Comparison of ENCODE assay signal across 8 cellular contexts in genomic region chr21:45542242-45542666, GRCh38. TPM values are rescaled to one million over a fixed set of nuclear protein-coding genes. Genes with fewer than 3 reads are reported as not detected.
A peak's percentile ranks its signal among the peaks of the same experiment; 100 is the strongest.
DNase-seq lines count a peak whose midpoint lies in the region; FAIRE-seq and TF ChIP-seq lines count a peak whose summit lies in the region.

Gene SLC19A1 (minus strand): TSS chr21:45542440. CDS start chr21:45537959, 4,481 bp downstream.

- H3K23ac ChIP-seq in H1 (ENCODE audit: insufficient read length) (no peak within 1 kb of the TSS), mesendoderm (ENCODE audit: low read length) (peak within 1 kb of the TSS; percentile 66)

- H3K14ac ChIP-seq in H1 (ENCODE audit: insufficient read length): peak within 1 kb of the TSS; percentile 71

- H3K4ac ChIP-seq in H1 (replicated peaks; ENCODE audit: insufficient read length, low read depth, low read length): peak within 1 kb of the TSS; percentile 38
- H3K4ac ChIP-seq in mesendoderm (ENCODE audit: low read depth, low read length): peak within 1 kb of the TSS; percentile 77

- H3K4me1 Mint-ChIP-seq in HFFc6 (ENCODE audit: low read depth): no peaks in the 10 kb centered on the region
- peaks cover 20% of the 10 kb centered on the region for H3K4me1 Mint-ChIP-seq in activated CD4-positive, alpha-beta memory T cell treated with anti-CD3 and anti-CD28 coated beads, Interleukin-2, amount 10 ng/mL, durations not matched to agents 7 days and 5 days

- H2AFZ ChIP-seq in H1 (ENCODE audit: low read length): no peak within 1 kb of the TSS

- H4K8ac ChIP-seq in H1 (ENCODE audit: extremely low read depth, insufficient read depth, low read length) (peak within 1 kb of the TSS; percentile 93), mesendoderm (ENCODE audit: low read depth, low read length) (no peak within 1 kb of the TSS)

- H3K4me1 ChIP-seq in H1 (replicated peaks in 1 of 4; ENCODE audit: control insufficient read depth in 3 of 4, insufficient read depth in 4 of 4, low read length in 3 of 4) (peaks cover 0 to 15% (median 9%) of the 10 kb centered on the region in 4 experiments; a peak in 4 of 7 replicates), mesendoderm (ENCODE audit: control insufficient read depth, low read depth, low read length) (peaks cover 2% of the 10 kb centered on the region)

- H3K27me3 ChIP-seq in H1 (replicated peaks in 1 of 4; ENCODE audit: control insufficient read depth in 3 of 4, extremely low read depth in 1 of 4, insufficient read depth in 3 of 4, low read length in 3 of 4): no peaks in the 10 kb centered on the region; a peak in 1 of 7 replicates
- H3K27me3 ChIP-seq in mesendoderm (ENCODE audit: insufficient read depth, low read length, poor library complexity): no peaks in the 10 kb centered on the region

- H3K9me3 ChIP-seq in H1 (ENCODE audit: insufficient read depth in 2 of 2, low read depth in 1 of 2, low read length in 1 of 2): no peaks in the 10 kb centered on the region

- no peaks in the 10 kb centered on the region for H3K36me3 Mint-ChIP-seq in HFFc6 (ENCODE audit: low read depth)
- H3K36me3 Mint-ChIP-seq in activated CD4-positive, alpha-beta memory T cell treated with anti-CD3 and anti-CD28 coated beads, Interleukin-2, amount 10 ng/mL, durations not matched to agents 7 days and 5 days (ENCODE audit: low read depth): no peaks in the 10 kb centered on the region

- H4K5ac ChIP-seq in H1 (ENCODE audit: insufficient read length, low read depth, low read length) (peak within 1 kb of the TSS; percentile 66), mesendoderm (ENCODE audit: low read length) (no peak within 1 kb of the TSS)

- H3K9ac ChIP-seq in H1 (replicated peaks in 1 of 4; ENCODE audit: extremely low read depth in 1 of 4, low read depth in 3 of 4, low read length in 3 of 4) (peak within 1 kb of the TSS in 2 of 4 experiments; percentile 48 to 59; a peak in 4 of 7 replicates), mesendoderm (ENCODE audit: low read length) (peak within 1 kb of the TSS; percentile 82)

- peak within 1 kb of the TSS; percentile 46 for H3K56ac ChIP-seq in H1 (replicated peaks; ENCODE audit: insufficient read length, low read depth, low read length)
- peak within 1 kb of the TSS; percentile 90 for H3K56ac ChIP-seq in mesendoderm (ENCODE audit: low read length)

- peak within 1 kb of the TSS; percentile 74 for H3K4me3 Mint-ChIP-seq in HFFc6
- peak within 1 kb of the TSS; percentile 65 for H3K4me3 Mint-ChIP-seq in activated CD4-positive, alpha-beta memory T cell treated with anti-CD3 and anti-CD28 coated beads, Interleukin-2, amount 10 ng/mL, durations not matched to agents 7 days and 5 days

- H3K36me3 ChIP-seq in H1 (ENCODE audit: control insufficient read depth in 2 of 4, insufficient read depth in 4 of 4, low read length in 3 of 4): peaks cover 0 to 2% (median 0%) of the 10 kb centered on the region in 4 experiments; a peak in 1 of 8 replicates
- no peaks in the 10 kb centered on the region for H3K36me3 ChIP-seq in mesendoderm (ENCODE audit: control insufficient read depth, insufficient read depth, low read length)

- TF ChIP-seq CTCF in GM12872 (IDR thresholded peaks at IDR 0.05; ENCODE audit: insufficient read depth, low read depth, low read length) (peak; percentile 37; the same call in 1 of the 3 replicates), HFFc6 (IDR thresholded peaks at IDR 0.05) (peak; percentile 66), H1 (IDR thresholded peaks at IDR 0.05; ENCODE audit: control extremely low read depth in 1 of 3, insufficient read depth in 1 of 3, low read depth in 1 of 3, low read length in 3 of 3) (peak in 1 of 3 experiments; percentile 29; a peak in 2 of 4 replicates)

- CTCF ChIA-PET in activated CD4-positive, alpha-beta memory T cell treated with anti-CD3 and anti-CD28 coated beads, Interleukin-2, amount 10 ng/mL, durations not matched to agents 7 days and 5 days (lab: Charles Lee): no interaction called here
- CTCF ChIA-PET in H1 (lab: Charles Lee; ENCODE audit: partially characterized antibody): no interaction called here

- H2BK15ac ChIP-seq in H1 (ENCODE audit: low read length) (peak within 1 kb of the TSS; percentile 46; the same call in 1 of the 2 replicates), mesendoderm (replicated peaks; ENCODE audit: low read depth) (no peak within 1 kb of the TSS)

- no peak for TF ChIP-seq EP300 in H1 (IDR thresholded peaks at IDR 0.05; ENCODE audit: borderline replicate concordance in 1 of 2, low read depth in 2 of 2, low read length in 2 of 2)

- H3K4me2 ChIP-seq in H1 (ENCODE audit: insufficient read depth in 1 of 2, low read depth in 2 of 2, low read length in 2 of 2) (peak within 1 kb of the TSS; percentile 56 to 88), mesendoderm (ENCODE audit: low read length) (peak within 1 kb of the TSS; percentile 74)

- no peak within 1 kb of the TSS for H2BK120ac ChIP-seq in H1 (replicated peaks; ENCODE audit: low read depth, low read length)
- no peak within 1 kb of the TSS for H2BK120ac ChIP-seq in mesendoderm (ENCODE audit: low read depth, low read length)

- no peak for DNase-seq in HFFc6
- DNase-seq in NCI-H226: peak; percentile 32
- peak; percentile 80 for DNase-seq in activated CD4-positive, alpha-beta memory T cell treated with anti-CD3 and anti-CD28 coated beads, Interleukin-2, amount 10 ng/mL, durations not matched to agents 7 days and 5 days
- peak in 1 of 2 experiments; percentile 71 for DNase-seq in H1 (ENCODE audit: low read depth in 1 of 2, low spot score in 2 of 2)
- DNase-seq in mesendoderm: peak; percentile 37
- DNase-seq in stimulated activated CD8-positive, alpha-beta memory T cell treated with anti-CD3 and anti-CD28 coated beads, Interleukin-15, amount 100 ng/mL, for 48 hours (ENCODE audit: low read depth in 2 of 2): peak; percentile 61 to 69
- no peak for DNase-seq in retina

- no peak within 1 kb of the TSS for H2BK12ac ChIP-seq in H1 (ENCODE audit: low read depth, low read length)

- no peak within 1 kb of the TSS for H3K27ac ChIP-seq in H1 (ENCODE audit: low read depth, low read length)
- no peak within 1 kb of the TSS for H3K27ac ChIP-seq in mesendoderm (ENCODE audit: low read depth, low read length)

- H2AK5ac ChIP-seq in H1 (ENCODE audit: low read depth, low read length) (peak within 1 kb of the TSS; percentile 53; the same call in 1 of the 2 replicates), mesendoderm (ENCODE audit: low read length) (peak within 1 kb of the TSS; percentile 58)

- H2BK5ac ChIP-seq in H1 (ENCODE audit: low read depth, low read length): no peak within 1 kb of the TSS
- H2BK5ac ChIP-seq in mesendoderm (ENCODE audit: low read length): no peak within 1 kb of the TSS

- H3K79me1 ChIP-seq in H1 (ENCODE audit: low read depth, low read length) (peaks cover 5% of the 10 kb centered on the region), mesendoderm (ENCODE audit: low read length) (peaks cover 4% of the 10 kb centered on the region)

- H3K23me2 ChIP-seq in H1 (ENCODE audit: low read depth, low read length): peaks cover 6% of the 10 kb centered on the region; the same call in 1 of the 2 replicates

- peak within 1 kb of the TSS; percentile 21; the same call in 1 of the 2 replicates for H3K27ac Mint-ChIP-seq in HFFc6
- H3K27ac Mint-ChIP-seq in activated CD4-positive, alpha-beta memory T cell treated with anti-CD3 and anti-CD28 coated beads, Interleukin-2, amount 10 ng/mL, durations not matched to agents 7 days and 5 days: peak within 1 kb of the TSS; percentile 65

- H4K20me1 ChIP-seq in H1 (replicated peaks in 1 of 2; ENCODE audit: control insufficient read depth in 1 of 2, insufficient read depth in 2 of 2, low read length in 2 of 2): peaks cover 3 to 10% of the 10 kb centered on the region in 2 experiments

- no peak for FAIRE-seq in H1 (lab: Jason Lieb, UNC)

- no peaks in the 10 kb centered on the region for H3K9me3 Mint-ChIP-seq in HFFc6
- no peaks in the 10 kb centered on the region for H3K9me3 Mint-ChIP-seq in activated CD4-positive, alpha-beta memory T cell treated with anti-CD3 and anti-CD28 coated beads, Interleukin-2, amount 10 ng/mL, durations not matched to agents 7 days and 5 days

- H3K4me3 ChIP-seq in H1 (ENCODE audit: extremely low read depth in 1 of 4, insufficient read depth in 2 of 4, low read depth in 3 of 4, low read length in 4 of 4): peak within 1 kb of the TSS; percentile 47 to 71 (median 53)
- peak within 1 kb of the TSS; percentile 53 for H3K4me3 ChIP-seq in mesendoderm (ENCODE audit: low read length)

- peak within 1 kb of the TSS; percentile 54 for H4K91ac ChIP-seq in H1 (replicated peaks; ENCODE audit: insufficient read length, low read length)

- H3K27me3 Mint-ChIP-seq in HFFc6 (ENCODE audit: insufficient read depth): peaks cover 3% of the 10 kb centered on the region
- no peaks in the 10 kb centered on the region for H3K27me3 Mint-ChIP-seq in activated CD4-positive, alpha-beta memory T cell treated with anti-CD3 and anti-CD28 coated beads, Interleukin-2, amount 10 ng/mL, durations not matched to agents 7 days and 5 days

- WGBS in H1 (ENCODE audit: extremely low coverage in 1 of 2, insufficient coverage in 1 of 2, insufficient read length in 1 of 2, insufficient replicate concordance in 2 of 2, low coverage in 1 of 2, low lambda C conversion rate in 2 of 2, missing lambda C conversion rate in 1 of 2), 2 experiments: no CpG with 5 or more reads among the region's 59 CpGs
- WGBS in mesendoderm (ENCODE audit: extremely low coverage, insufficient coverage, low lambda C conversion rate): no CpG with 5 or more reads among the region's 59 CpGs

- no peak within 1 kb of the TSS for H2BK20ac ChIP-seq in H1 (ENCODE audit: low read length)

- POLR2A ChIA-PET in activated CD4-positive, alpha-beta memory T cell treated with anti-CD3 and anti-CD28 coated beads, Interleukin-2, amount 10 ng/mL, durations not matched to agents 7 days and 5 days (lab: Charles Lee): no interaction called here
- POLR2A ChIA-PET in H1 (lab: Charles Lee; ENCODE audit: partially characterized antibody): interaction anchor here (1.0 kb wide), 1 partner anchor 14 kb away, joined by 3 read pairs; no protein-coding TSS in a partner anchor

- peaks cover 0 to 31% of the 10 kb centered on the region in 2 experiments; a peak in 2 of 4 replicates for H3K79me2 ChIP-seq in H1 (ENCODE audit: control insufficient read depth in 1 of 2, insufficient read depth in 2 of 2, low read length in 2 of 2)
- peaks cover 18% of the 10 kb centered on the region for H3K79me2 ChIP-seq in mesendoderm (ENCODE audit: control insufficient read depth, insufficient read depth, low read length)

- no peak for TF ChIP-seq RAD21 in H1 (IDR thresholded peaks at IDR 0.05 in 1 of 2, conservative IDR thresholded peaks at IDR 0.05 in 1 of 2; ENCODE audit: low read depth in 2 of 2, low read length in 2 of 2)

- H3K18ac ChIP-seq in H1 (ENCODE audit: extremely low read depth, low read length): 0 out of 2 replicates have a peak within 1 kb of the TSS, but pooled peaks have one; percentile 7
- H3K18ac ChIP-seq in mesendoderm (ENCODE audit: low read length): peak within 1 kb of the TSS; percentile 33

- no peak for TF ChIP-seq POLR2A in H1 (IDR thresholded peaks at IDR 0.05; ENCODE audit: control extremely low read depth in 1 of 2, low read depth in 2 of 2, low read length in 2 of 2)

RNA-seq across cellular contexts. Expression of gene SLC19A1, which starts in this region (rescaled TPM):
- 10 to 100 TPM; 12.3 to 15.9 (median 14.6) TPM for total RNA-seq in HFFc6 (2021; fragmentation: NEBNext Ultra II Directional; extraction: Animal tissue kit (Norgen Biotek cat#: 25700))
- total RNA-seq in activated CD4-positive, alpha-beta memory T cell treated with anti-CD3 and anti-CD28 coated beads, Interleukin-2, amount 10 ng/mL, durations not matched to agents 7 days and 5 days: 10 to 100 TPM; 30.0 to 31.2 TPM
- 31.6 and 33.5 TPM in 2 replicates for total RNA-seq in H1 (2021; fragmentation: NEBNext Ultra II Directional; extraction: Animal tissue kit (Norgen Biotek cat#: 25700))
- polyA plus RNA-seq in H1 (2011; rRNA removed): 43.8 and 48.3 TPM in 2 replicates
- 22.7 TPM for polyA plus RNA-seq in H1 (2011; cell fraction: cytosol; rRNA removed)
- 47.4 TPM for polyA plus RNA-seq in H1 (2011; cell fraction: nucleus; rRNA removed)
- 47.5 to 77.8 TPM (median 65.6 TPM) in 4 replicates for polyA plus RNA-seq in H1 (2012, experiment 1 of 2)
- 70.7 TPM for polyA plus RNA-seq in H1 (2012, experiment 2 of 2)
- 40.9 TPM for polyA plus RNA-seq in H1 (2013, experiment 1 of 2)
- 42.0 TPM for polyA plus RNA-seq in H1 (2013, experiment 2 of 2)
- polyA minus RNA-seq in H1 (2011; rRNA and poly(A)+ RNA removed): 12.0 and 29.3 TPM in 2 replicates
- polyA minus RNA-seq in H1 (2011; cell fraction: cytosol; rRNA and poly(A)+ RNA removed): 17.7 TPM
- 18.7 TPM for polyA minus RNA-seq in H1 (2011; cell fraction: nucleus; rRNA and poly(A)+ RNA removed)
- polyA plus RNA-seq in mesendoderm (2013, experiment 1 of 2): 26.2 TPM
- 27.0 TPM for polyA plus RNA-seq in mesendoderm (2013, experiment 2 of 2)

Comparison
In these comparisons a context has a peak if more than half of its experiments do, and no peak if none do; other contexts are left out.
1. DNase-seq: peak in NCI-H226 (single experiment), activated CD4-positive, alpha-beta memory T cell treated with anti-CD3 and anti-CD28 coated beads, Interleukin-2, amount 10 ng/mL, durations not matched to agents 7 days and 5 days (single experiment), mesendoderm (single experiment) and stimulated activated CD8-positive, alpha-beta memory T cell treated with anti-CD3 and anti-CD28 coated beads, Interleukin-15, amount 100 ng/mL, for 48 hours (2 of 2); none in HFFc6 (single experiment) and retina (single experiment).